In the genomic region with DNA sequence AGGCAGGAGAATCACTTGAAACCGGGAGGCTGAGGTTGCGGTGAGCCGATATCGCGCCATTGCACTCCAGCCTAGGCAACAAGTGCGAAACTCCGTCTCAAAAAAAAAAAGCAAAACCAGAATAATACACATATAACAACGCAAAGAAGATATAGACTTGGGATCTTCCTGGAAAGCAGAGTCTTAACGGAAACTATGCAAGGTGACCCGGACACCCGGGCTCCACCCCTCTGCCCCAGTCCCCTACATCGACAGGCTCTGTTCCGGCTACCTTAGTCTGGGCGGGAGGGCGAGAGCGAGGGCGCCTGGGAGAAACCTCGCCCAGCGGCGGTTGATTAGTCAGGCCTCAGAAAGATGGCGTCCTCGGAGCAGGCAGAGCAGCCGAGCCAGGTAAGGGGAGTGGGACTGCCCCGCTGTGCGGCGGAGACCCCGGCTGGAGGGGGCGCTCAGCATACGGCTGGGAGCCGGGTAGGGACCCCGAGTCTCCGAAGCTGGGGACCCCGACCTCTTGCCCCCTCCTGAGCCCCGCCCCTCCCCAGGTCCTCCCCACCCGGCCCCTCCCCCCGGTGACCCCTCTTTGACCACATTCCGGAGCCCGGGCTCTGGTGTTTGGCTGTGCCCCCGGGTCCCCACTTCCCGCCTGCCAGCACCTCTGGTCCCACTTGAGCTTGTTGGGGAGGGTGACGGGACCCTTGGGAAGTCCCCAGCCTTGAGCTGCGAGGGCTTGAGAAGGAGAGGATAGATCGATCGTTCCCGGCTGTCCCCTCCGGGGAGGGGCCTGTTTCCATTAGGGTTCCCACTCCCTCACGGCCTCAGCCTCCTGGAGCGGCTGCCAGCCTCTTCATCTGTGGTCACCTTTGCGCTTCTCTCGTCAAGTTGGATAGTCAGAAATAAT, we compare ENCODE assay signal across 1 cellular context.
TF ChIP-seq lines count a peak whose summit lies in the region.

A gene with protein sequence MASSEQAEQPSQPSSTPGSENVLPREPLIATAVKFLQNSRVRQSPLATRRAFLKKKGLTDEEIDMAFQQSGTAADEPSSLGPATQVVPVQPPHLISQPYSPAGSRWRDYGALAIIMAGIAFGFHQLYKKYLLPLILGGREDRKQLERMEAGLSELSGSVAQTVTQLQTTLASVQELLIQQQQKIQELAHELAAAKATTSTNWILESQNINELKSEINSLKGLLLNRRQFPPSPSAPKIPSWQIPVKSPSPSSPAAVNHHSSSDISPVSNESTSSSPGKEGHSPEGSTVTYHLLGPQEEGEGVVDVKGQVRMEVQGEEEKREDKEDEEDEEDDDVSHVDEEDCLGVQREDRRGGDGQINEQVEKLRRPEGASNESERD (plus strand): TSS at position 338 of the 895 bp plus-strand sequence. CDS start 17 bp downstream, at position 355.

TF ChIP-seq in WTC11, 78 proteins besides CTCF, POLR2A, EP300 and RAD21 (continued from another document and continues in another):
- TF ChIP-seq MAX (CRISPR knock-in tag; IDR thresholded peaks at IDR 0.05) (peak; percentile 46; the same call in 1 of the 2 replicates), ZBTB21 (CRISPR knock-in tag; IDR thresholded peaks at IDR 0.05; ENCODE audit: borderline replicate concordance) (no peak), ZNF671 (CRISPR knock-in tag; IDR thresholded peaks at IDR 0.05) (no peak), FOXP4 (CRISPR knock-in tag; IDR thresholded peaks at IDR 0.05) (0 out of 2 replicates have a peak, but pooled peaks have one; percentile 64), GTF2I (CRISPR knock-in tag; conservative IDR thresholded peaks at IDR 0.05) (no peak), SMAD3 (CRISPR knock-in tag; IDR thresholded peaks at IDR 0.05; ENCODE audit: borderline replicate concordance) (no peak), CBFB (CRISPR knock-in tag; IDR thresholded peaks at IDR 0.05; ENCODE audit: low read depth) (no peak), NR2C2 (CRISPR knock-in tag; IDR thresholded peaks at IDR 0.05) (no peak), AR (CRISPR knock-in tag; IDR thresholded peaks at IDR 0.05) (no peak), TCF7 (CRISPR knock-in tag; IDR thresholded peaks at IDR 0.05; ENCODE audit: low read depth) (no peak), ZNF232 (CRISPR knock-in tag; IDR thresholded peaks at IDR 0.05) (no peak), MXD4 (CRISPR knock-in tag; IDR thresholded peaks at IDR 0.05; ENCODE audit: borderline replicate concordance) (no peak), ERG (CRISPR knock-in tag; IDR thresholded peaks at IDR 0.05) (no peak), E2F4 (CRISPR knock-in tag; IDR thresholded peaks at IDR 0.05; ENCODE audit: borderline replicate concordance, low read depth) (0 out of 2 replicates have a peak, but pooled peaks have one; percentile 46), GABPB1 (CRISPR knock-in tag; IDR thresholded peaks at IDR 0.05) (peak; percentile 68), ATF2 (CRISPR knock-in tag; IDR thresholded peaks at IDR 0.05; ENCODE audit: borderline replicate concordance, low read depth) (no peak), RORB (CRISPR knock-in tag; IDR thresholded peaks at IDR 0.05) (no peak)
- TF ChIP-seq, protein P1, sequence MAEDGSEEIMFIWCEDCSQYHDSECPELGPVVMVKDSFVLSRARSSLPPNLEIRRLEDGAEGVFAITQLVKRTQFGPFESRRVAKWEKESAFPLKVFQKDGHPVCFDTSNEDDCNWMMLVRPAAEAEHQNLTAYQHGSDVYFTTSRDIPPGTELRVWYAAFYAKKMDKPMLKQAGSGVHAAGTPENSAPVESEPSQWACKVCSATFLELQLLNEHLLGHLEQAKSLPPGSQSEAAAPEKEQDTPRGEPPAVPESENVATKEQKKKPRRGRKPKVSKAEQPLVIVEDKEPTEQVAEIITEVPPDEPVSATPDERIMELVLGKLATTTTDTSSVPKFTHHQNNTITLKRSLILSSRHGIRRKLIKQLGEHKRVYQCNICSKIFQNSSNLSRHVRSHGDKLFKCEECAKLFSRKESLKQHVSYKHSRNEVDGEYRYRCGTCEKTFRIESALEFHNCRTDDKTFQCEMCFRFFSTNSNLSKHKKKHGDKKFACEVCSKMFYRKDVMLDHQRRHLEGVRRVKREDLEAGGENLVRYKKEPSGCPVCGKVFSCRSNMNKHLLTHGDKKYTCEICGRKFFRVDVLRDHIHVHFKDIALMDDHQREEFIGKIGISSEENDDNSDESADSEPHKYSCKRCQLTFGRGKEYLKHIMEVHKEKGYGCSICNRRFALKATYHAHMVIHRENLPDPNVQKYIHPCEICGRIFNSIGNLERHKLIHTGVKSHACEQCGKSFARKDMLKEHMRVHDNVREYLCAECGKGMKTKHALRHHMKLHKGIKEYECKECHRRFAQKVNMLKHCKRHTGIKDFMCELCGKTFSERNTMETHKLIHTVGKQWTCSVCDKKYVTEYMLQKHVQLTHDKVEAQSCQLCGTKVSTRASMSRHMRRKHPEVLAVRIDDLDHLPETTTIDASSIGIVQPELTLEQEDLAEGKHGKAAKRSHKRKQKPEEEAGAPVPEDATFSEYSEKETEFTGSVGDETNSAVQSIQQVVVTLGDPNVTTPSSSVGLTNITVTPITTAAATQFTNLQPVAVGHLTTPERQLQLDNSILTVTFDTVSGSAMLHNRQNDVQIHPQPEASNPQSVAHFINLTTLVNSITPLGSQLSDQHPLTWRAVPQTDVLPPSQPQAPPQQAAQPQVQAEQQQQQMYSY (CRISPR knock-in tag; IDR thresholded peaks at IDR 0.05) = no peak
- TF ChIP-seq, protein P2, sequence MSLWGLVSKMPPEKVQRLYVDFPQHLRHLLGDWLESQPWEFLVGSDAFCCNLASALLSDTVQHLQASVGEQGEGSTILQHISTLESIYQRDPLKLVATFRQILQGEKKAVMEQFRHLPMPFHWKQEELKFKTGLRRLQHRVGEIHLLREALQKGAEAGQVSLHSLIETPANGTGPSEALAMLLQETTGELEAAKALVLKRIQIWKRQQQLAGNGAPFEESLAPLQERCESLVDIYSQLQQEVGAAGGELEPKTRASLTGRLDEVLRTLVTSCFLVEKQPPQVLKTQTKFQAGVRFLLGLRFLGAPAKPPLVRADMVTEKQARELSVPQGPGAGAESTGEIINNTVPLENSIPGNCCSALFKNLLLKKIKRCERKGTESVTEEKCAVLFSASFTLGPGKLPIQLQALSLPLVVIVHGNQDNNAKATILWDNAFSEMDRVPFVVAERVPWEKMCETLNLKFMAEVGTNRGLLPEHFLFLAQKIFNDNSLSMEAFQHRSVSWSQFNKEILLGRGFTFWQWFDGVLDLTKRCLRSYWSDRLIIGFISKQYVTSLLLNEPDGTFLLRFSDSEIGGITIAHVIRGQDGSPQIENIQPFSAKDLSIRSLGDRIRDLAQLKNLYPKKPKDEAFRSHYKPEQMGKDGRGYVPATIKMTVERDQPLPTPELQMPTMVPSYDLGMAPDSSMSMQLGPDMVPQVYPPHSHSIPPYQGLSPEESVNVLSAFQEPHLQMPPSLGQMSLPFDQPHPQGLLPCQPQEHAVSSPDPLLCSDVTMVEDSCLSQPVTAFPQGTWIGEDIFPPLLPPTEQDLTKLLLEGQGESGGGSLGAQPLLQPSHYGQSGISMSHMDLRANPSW (CRISPR knock-in tag; conservative IDR thresholded peaks at IDR 0.05; ENCODE audit: low read depth) = no peak
- TF ChIP-seq, protein P3, sequence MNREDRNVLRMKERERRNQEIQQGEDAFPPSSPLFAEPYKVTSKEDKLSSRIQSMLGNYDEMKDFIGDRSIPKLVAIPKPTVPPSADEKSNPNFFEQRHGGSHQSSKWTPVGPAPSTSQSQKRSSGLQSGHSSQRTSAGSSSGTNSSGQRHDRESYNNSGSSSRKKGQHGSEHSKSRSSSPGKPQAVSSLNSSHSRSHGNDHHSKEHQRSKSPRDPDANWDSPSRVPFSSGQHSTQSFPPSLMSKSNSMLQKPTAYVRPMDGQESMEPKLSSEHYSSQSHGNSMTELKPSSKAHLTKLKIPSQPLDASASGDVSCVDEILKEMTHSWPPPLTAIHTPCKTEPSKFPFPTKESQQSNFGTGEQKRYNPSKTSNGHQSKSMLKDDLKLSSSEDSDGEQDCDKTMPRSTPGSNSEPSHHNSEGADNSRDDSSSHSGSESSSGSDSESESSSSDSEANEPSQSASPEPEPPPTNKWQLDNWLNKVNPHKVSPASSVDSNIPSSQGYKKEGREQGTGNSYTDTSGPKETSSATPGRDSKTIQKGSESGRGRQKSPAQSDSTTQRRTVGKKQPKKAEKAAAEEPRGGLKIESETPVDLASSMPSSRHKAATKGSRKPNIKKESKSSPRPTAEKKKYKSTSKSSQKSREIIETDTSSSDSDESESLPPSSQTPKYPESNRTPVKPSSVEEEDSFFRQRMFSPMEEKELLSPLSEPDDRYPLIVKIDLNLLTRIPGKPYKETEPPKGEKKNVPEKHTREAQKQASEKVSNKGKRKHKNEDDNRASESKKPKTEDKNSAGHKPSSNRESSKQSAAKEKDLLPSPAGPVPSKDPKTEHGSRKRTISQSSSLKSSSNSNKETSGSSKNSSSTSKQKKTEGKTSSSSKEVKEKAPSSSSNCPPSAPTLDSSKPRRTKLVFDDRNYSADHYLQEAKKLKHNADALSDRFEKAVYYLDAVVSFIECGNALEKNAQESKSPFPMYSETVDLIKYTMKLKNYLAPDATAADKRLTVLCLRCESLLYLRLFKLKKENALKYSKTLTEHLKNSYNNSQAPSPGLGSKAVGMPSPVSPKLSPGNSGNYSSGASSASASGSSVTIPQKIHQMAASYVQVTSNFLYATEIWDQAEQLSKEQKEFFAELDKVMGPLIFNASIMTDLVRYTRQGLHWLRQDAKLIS (CRISPR knock-in tag; IDR thresholded peaks at IDR 0.05; ENCODE audit: borderline replicate concordance) = no peak
- TF ChIP-seq, protein P4, sequence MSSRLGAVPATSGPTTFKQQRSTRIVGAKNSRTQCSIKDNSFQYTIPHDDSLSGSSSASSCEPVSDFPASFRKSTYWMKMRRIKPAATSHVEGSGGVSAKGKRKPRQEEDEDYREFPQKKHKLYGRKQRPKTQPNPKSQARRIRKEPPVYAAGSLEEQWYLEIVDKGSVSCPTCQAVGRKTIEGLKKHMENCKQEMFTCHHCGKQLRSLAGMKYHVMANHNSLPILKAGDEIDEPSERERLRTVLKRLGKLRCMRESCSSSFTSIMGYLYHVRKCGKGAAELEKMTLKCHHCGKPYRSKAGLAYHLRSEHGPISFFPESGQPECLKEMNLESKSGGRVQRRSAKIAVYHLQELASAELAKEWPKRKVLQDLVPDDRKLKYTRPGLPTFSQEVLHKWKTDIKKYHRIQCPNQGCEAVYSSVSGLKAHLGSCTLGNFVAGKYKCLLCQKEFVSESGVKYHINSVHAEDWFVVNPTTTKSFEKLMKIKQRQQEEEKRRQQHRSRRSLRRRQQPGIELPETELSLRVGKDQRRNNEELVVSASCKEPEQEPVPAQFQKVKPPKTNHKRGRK (CRISPR knock-in tag; IDR thresholded peaks at IDR 0.05; ENCODE audit: borderline replicate concordance) = no peak
